7 cellular contexts compared by ENCODE assay signal in the genomic region with DNA sequence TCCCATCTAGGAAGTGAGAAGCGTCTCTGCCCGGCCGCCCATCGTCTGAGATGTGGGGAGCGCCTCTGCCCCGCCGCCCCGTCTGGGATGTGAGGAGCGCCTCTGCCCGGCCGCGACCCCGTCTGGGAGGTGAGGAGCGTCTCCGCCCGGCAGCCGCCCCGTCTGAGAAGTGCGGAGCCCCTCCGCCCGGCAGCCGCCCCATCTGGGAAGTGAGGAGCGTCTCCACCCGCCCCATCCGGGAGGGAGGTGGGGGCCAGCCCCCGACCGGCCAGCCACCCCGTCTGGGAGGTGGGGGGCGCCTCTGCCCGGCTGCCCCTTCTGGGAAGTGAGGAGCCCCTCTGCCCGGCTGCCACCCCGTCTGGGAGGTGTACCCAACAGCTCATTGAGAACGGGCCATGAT.
DNase-seq lines count a peak whose midpoint lies in the region; ATAC-seq and TF ChIP-seq lines count a peak whose summit lies in the region.
"Not testable (repeated sequence)": the region's sequence is repeated elsewhere in the genome, so short reads cannot be mapped to it uniquely, and the experiment has no call there.

No MANE protein-coding gene starts in this region.

- not testable (repeated sequence) for H2BK12ac ChIP-seq in mesenchymal stem cell (ENCODE audit: low read length in 2 of 2)

- TF ChIP-seq POLR2A in right lobe of liver (IDR thresholded peaks at IDR 0.05); transverse colon (IDR thresholded peaks at IDR 0.05): not testable (repeated sequence)

- not testable (repeated sequence) for H2AK5ac ChIP-seq in mesenchymal stem cell (ENCODE audit: low read length, severe bottlenecking)

- H2BK120ac ChIP-seq in mesenchymal stem cell (ENCODE audit: low read depth, low read length): not testable (repeated sequence)

- H3K27ac Mint-ChIP-seq in activated CD4-positive, alpha-beta memory T cell treated with anti-CD3 and anti-CD28 coated beads for 36 hours: not testable (repeated sequence)

- H3K4ac ChIP-seq in mesenchymal stem cell (ENCODE audit: low read depth in 1 of 2, low read length in 2 of 2): not testable (repeated sequence)

- CTCF ChIA-PET in activated CD4-positive, alpha-beta memory T cell treated with anti-CD3 and anti-CD28 coated beads for 36 hours (lab: Charles Lee): not testable (repeated sequence)

- not testable (repeated sequence) for H3K14ac ChIP-seq in mesenchymal stem cell (ENCODE audit: low read length in 2 of 2)

- WGBS in right cardiac atrium: 96% methylated on average over 31 of the region's 33 CpGs
- WGBS in right lobe of liver (ENCODE audit: insufficient coverage, low coverage, low lambda C conversion rate, missing lambda C conversion rate): no CpG with 5 or more reads among the region's 33 CpGs
- 92% methylated on average over 18 of the region's 33 CpGs for WGBS in mesenchymal stem cell
- WGBS in transverse colon (ENCODE audit: low coverage in 1 of 2), 2 donors: 86% methylated on average over 7 of the region's 33 CpGs; no CpG with 5 or more reads in 1 of the 2 donors

- intact Hi-C loops in activated CD4-positive, alpha-beta memory T cell treated with anti-CD3 and anti-CD28 coated beads for 36 hours (cut with micrococcal nuclease): loop anchor here (5.0 to 10.0 kb wide), 2 partner anchors 75 to 318 kb away; a partner anchor contains a TSS
- intact Hi-C loops in right cardiac atrium (cut with DNase I): loop anchor here in 1 of 4 donors (10.0 kb wide), 1 partner anchor 72 kb away; no protein-coding TSS in a partner anchor
- intact Hi-C loops in right lobe of liver (cut with DNase I); posterior vena cava (cut with DNase I); transverse colon (cut with DNase I; ENCODE audit: low total_unique reads): not testable (repeated sequence)

- TF ChIP-seq EP300 in transverse colon (IDR thresholded peaks at IDR 0.05; ENCODE audit: low read depth): not testable (repeated sequence)

- not testable (repeated sequence) for H3K9me3 Mint-ChIP-seq in activated CD4-positive, alpha-beta memory T cell treated with anti-CD3 and anti-CD28 coated beads for 36 hours

- H4K91ac ChIP-seq in mesenchymal stem cell (ENCODE audit: low read length): not testable (repeated sequence)

- ATAC-seq in right cardiac atrium, right lobe of liver: not testable (repeated sequence)

- peaks cover 25% of the 10 kb centered on the region for H3K79me1 ChIP-seq in mesenchymal stem cell (replicated peaks; ENCODE audit: low read length, poor library complexity, severe bottlenecking)

- H3K18ac ChIP-seq in mesenchymal stem cell (ENCODE audit: low read depth in 1 of 2, low read length in 2 of 2): not testable (repeated sequence)

- not testable (repeated sequence) for H3K27me3 ChIP-seq in right cardiac atrium (ENCODE audit: control insufficient read depth, insufficient read depth); right lobe of liver; mesenchymal stem cell (ENCODE audit: control insufficient read depth in 1 of 2, insufficient read depth in 1 of 2, low read length in 2 of 2); transverse colon

- H3K9ac ChIP-seq in mesenchymal stem cell (ENCODE audit: low read length): not testable (repeated sequence)

- POLR2A ChIA-PET in activated CD4-positive, alpha-beta memory T cell treated with anti-CD3 and anti-CD28 coated beads for 36 hours (lab: Charles Lee): not testable (repeated sequence)

- H3K4me3 Mint-ChIP-seq in activated CD4-positive, alpha-beta memory T cell treated with anti-CD3 and anti-CD28 coated beads for 36 hours: not testable (repeated sequence)

- H3K27me3 Mint-ChIP-seq in activated CD4-positive, alpha-beta memory T cell treated with anti-CD3 and anti-CD28 coated beads for 36 hours: not testable (repeated sequence)

- not testable (repeated sequence) for H4K8ac ChIP-seq in mesenchymal stem cell (ENCODE audit: low read length)

- not testable (repeated sequence) for H3K4me2 ChIP-seq in mesenchymal stem cell (ENCODE audit: low read length, poor library complexity, severe bottlenecking)

- TF ChIP-seq CTCF in right lobe of liver (IDR thresholded peaks at IDR 0.05); transverse colon (IDR thresholded peaks at IDR 0.05): not testable (repeated sequence)

- H3K36me3 ChIP-seq in right lobe of liver, transverse colon: not testable (repeated sequence)
- peaks cover 0 to 27% of the 10 kb centered on the region in 2 experiments for H3K36me3 ChIP-seq in mesenchymal stem cell (ENCODE audit: control insufficient read depth in 1 of 2, insufficient read depth in 2 of 2, low read depth in 1 of 2, low read length in 2 of 2)

- in situ Hi-C loops in transverse colon (cut with MboI; ENCODE audit: low pct_ligation_motif_present in 1 of 4, low pct_unique_long_range_greater_than_20kb in 1 of 4, low sequenced_read_pairs in 3 of 4): not testable (repeated sequence)

- not testable (repeated sequence) for H3K36me3 Mint-ChIP-seq in activated CD4-positive, alpha-beta memory T cell treated with anti-CD3 and anti-CD28 coated beads for 36 hours

- peak overlapping the region; percentile 33 for H2BK15ac ChIP-seq in mesenchymal stem cell (ENCODE audit: low read depth, poor library complexity, severe bottlenecking)

- H2BK5ac ChIP-seq in mesenchymal stem cell (ENCODE audit: low read depth, low read length, poor library complexity, severe bottlenecking): not testable (repeated sequence)

- H3K4me1 ChIP-seq in right cardiac atrium (ENCODE audit: control insufficient read depth, insufficient read depth, low read length) (peaks cover 19% of the 10 kb centered on the region), right lobe of liver (peaks cover 0 to 25% (median 11%) of the 10 kb centered on the region in 4 donors), mesenchymal stem cell (ENCODE audit: control insufficient read depth, insufficient read depth, low read depth, low read length) (peaks cover 53% of the 10 kb centered on the region), transverse colon (peaks cover 22 to 46% (median 32%) of the 10 kb centered on the region in 4 donors)

- H2AFZ ChIP-seq in mesenchymal stem cell (ENCODE audit: low read depth, low read length): not testable (repeated sequence)

- not testable (repeated sequence) for H3K9me3 ChIP-seq in right cardiac atrium (ENCODE audit: control insufficient read depth, low read length); right lobe of liver; mesenchymal stem cell (ENCODE audit: control insufficient read depth, low read length); transverse colon

- DNase-seq in activated CD4-positive, alpha-beta memory T cell treated with anti-CD3 and anti-CD28 coated beads for 36 hours: peak; percentile 2
- DNase-seq in activated naive CD4-positive, alpha-beta T cell treated with anti-CD3 and anti-CD28 coated beads, Interleukin-2, amount 50 U/mL, for 16 hours: peak; percentile 6
- peak in 2 of 3 donors; percentile 34 to 42 for DNase-seq in right cardiac atrium
- DNase-seq in right lobe of liver: peak in 2 of 3 donors; percentile 27 to 39
- DNase-seq in mesenchymal stem cell: not testable (repeated sequence)
- peak; percentile 68 for DNase-seq in posterior vena cava (ENCODE audit: low spot score)
- peak; percentile 4 for DNase-seq in transverse colon

- H3K4me3 ChIP-seq in right cardiac atrium (ENCODE audit: low read length); right lobe of liver; mesenchymal stem cell (ENCODE audit: insufficient read depth in 1 of 2, low read depth in 1 of 2, low read length in 2 of 2); transverse colon: not testable (repeated sequence)

- H3K4me1 Mint-ChIP-seq in activated CD4-positive, alpha-beta memory T cell treated with anti-CD3 and anti-CD28 coated beads for 36 hours (ENCODE audit: low read depth): peaks cover 34% of the 10 kb centered on the region

- H3K23ac ChIP-seq in mesenchymal stem cell (ENCODE audit: low read length in 2 of 2): not testable (repeated sequence)

- not testable (repeated sequence) for H3K27ac ChIP-seq in right cardiac atrium (ENCODE audit: low read length); right lobe of liver; mesenchymal stem cell (ENCODE audit: low read length, poor library complexity, severe bottlenecking); transverse colon
